In genomic region chr22:43135565-43135964, GRCh38 we compare ENCODE assay signal across 11 cellular contexts. TPM values are rescaled to one million over a fixed set of nuclear protein-coding genes. Genes with fewer than 3 reads are reported as not detected.
"Had no signal": no experiment of that assay in that cellular context is flagged by ENCODE, and none has a peak within 500 bp of the region (broad histone marks: within the 10 kb centered on the region; RNA-seq: fewer than 3 reads in every experiment).

No MANE protein-coding gene starts in this region.

- DNase-seq: aorta; NCI-H1092 treated with DMSO at 0.1 percent for 48 hours; NCI-H1417 treated with DMSO at 0.1 percent for 48 hours; NCI-H2029; NCI-H510A treated with DMSO at 0.1 percent for 48 hours; NK-92 treated with Interleukin-12 subunit alpha and Interleukin-12 subunit beta, amount 100 ng/mL, for 24 hours; SW 1271 had no signal

- H3K36me3 ChIP-seq: breast epithelium had no signal

- H3K27ac ChIP-seq: KMS-11, Peyer's patch, SJSA1 had no signal

- H3K4me1 ChIP-seq: breast epithelium, Peyer's patch, SJSA1 had no signal

- H3K4me3 ChIP-seq: breast epithelium, Peyer's patch, SJSA1 had no signal

- H3K9me3 ChIP-seq: breast epithelium, Peyer's patch, SJSA1 had no signal

- H3K9ac ChIP-seq: KMS-11 had no signal

- H3K4me2 ChIP-seq: KMS-11 had no signal

- H3K27me3 ChIP-seq: breast epithelium, Peyer's patch, SJSA1 had no signal

RNA-seq across cellular contexts. Expression of gene BIK, which starts 25.0 kb away (rescaled TPM):
- total RNA-seq: aorta had no signal
